In genomic region chr3:114043205-114043604, GRCh38 we compare ENCODE assay signal across 29 cellular contexts.
"Had no signal": no experiment of that assay in that cellular context is flagged by ENCODE, and none has a peak within 500 bp of the region (broad histone marks: within the 10 kb centered on the region; RNA-seq: fewer than 3 reads in every experiment).

No MANE protein-coding gene starts in this region.

- H2AFZ ChIP-seq: hepatocyte had no signal

- FAIRE-seq: colon, endometrium, pancreas had no signal

- H3K4me1 ChIP-seq: adrenal gland, body of pancreas, gastroesophageal sphincter, pancreas, prostate gland, stomach had no signal

- H3K27ac Mint-ChIP-seq: activated CD8-positive, alpha-beta T cell treated with anti-CD3 and anti-CD28 coated beads, Interleukin-2, amount 10 ng/mL, durations not matched to agents 7 days and 5 days; activated naive CD8-positive, alpha-beta T cell treated with anti-CD3 and anti-CD28 coated beads for 36 hours; nephron progenitor cell had no signal

- H3K4me1 Mint-ChIP-seq: activated naive CD8-positive, alpha-beta T cell treated with anti-CD3 and anti-CD28 coated beads for 36 hours; nephron progenitor cell had no signal

- H3K4me3 Mint-ChIP-seq: activated CD8-positive, alpha-beta T cell treated with anti-CD3 and anti-CD28 coated beads, Interleukin-2, amount 10 ng/mL, durations not matched to agents 7 days and 5 days; activated naive CD8-positive, alpha-beta T cell treated with anti-CD3 and anti-CD28 coated beads for 36 hours; nephron progenitor cell; stimulated activated naive B cell treated with anti-CD40 and anti-IgM and Interleukin-4, amounts not matched to agents 10 μg/mL and 1 μg/mL and 100 μg/mL, for 72 hours had no signal

- H3K27me3 ChIP-seq: adrenal gland, body of pancreas, gastroesophageal sphincter, hepatocyte, pancreas, stomach, thyroid gland had no signal

- H3K27me3 Mint-ChIP-seq: activated naive CD8-positive, alpha-beta T cell treated with anti-CD3 and anti-CD28 coated beads for 36 hours; stimulated activated naive B cell treated with anti-CD40 and anti-IgM and Interleukin-4, amounts not matched to agents 10 μg/mL and 1 μg/mL and 100 μg/mL, for 72 hours had no signal

- H3K36me3 ChIP-seq: pancreas, prostate gland had no signal

- ATAC-seq: activated CD8-positive, alpha-beta T cell treated with anti-CD3 and anti-CD28 coated beads, Interleukin-2, amount 10 ng/mL, durations not matched to agents 7 days and 5 days; body of pancreas; gastroesophageal sphincter; left cardiac atrium; left ventricle myocardium superior; pancreas; sciatic nerve; stimulated activated naive B cell treated with anti-CD40 and anti-IgM and Interleukin-4, amounts not matched to agents 10 μg/mL and 1 μg/mL and 100 μg/mL, for 72 hours had no signal

- H3K9me3 Mint-ChIP-seq: activated naive CD8-positive, alpha-beta T cell treated with anti-CD3 and anti-CD28 coated beads for 36 hours; nephron progenitor cell had no signal

- H3K27ac ChIP-seq: adrenal gland, body of pancreas, gastroesophageal sphincter, hepatocyte, pancreas, prostate gland, skin epidermis, stomach, thyroid gland had no signal

- H3K4me3 ChIP-seq: adrenal gland, body of pancreas, gastroesophageal sphincter, hepatocyte, pancreas, prostate gland, skin epidermis, stomach, thyroid gland had no signal

- DNase-seq: activated CD4-positive, alpha-beta T cell treated with anti-CD3 and anti-CD28 coated beads for 1 hour; activated CD4-positive, alpha-beta T cell treated with anti-CD3 and anti-CD28 coated beads, Interleukin-2, amount 50 U/mL, for 1 hour; activated CD8-positive, alpha-beta T cell treated with anti-CD3 and anti-CD28 coated beads, Interleukin-2, amount 10 ng/mL, durations not matched to agents 7 days and 5 days; activated effector memory CD4-positive, alpha-beta T cell treated with Interleukin-2 at 50 U/mL for 16 hours; activated naive CD4-positive, alpha-beta T cell treated with Interleukin-2 at 50 U/mL for 16 hours; activated naive CD8-positive, alpha-beta T cell treated with anti-CD3 and anti-CD28 coated beads for 36 hours; adrenal gland; aorta; body of pancreas; dermis blood vessel endothelial cell; effector CD8-positive, alpha-beta T cell; islet precursor cell; left cardiac atrium; left ventricle myocardium superior; nephron progenitor cell; pancreas; retina; stimulated activated CD4-positive, alpha-beta T cell treated with anti-CD3 and anti-CD28 coated beads, Interleukin-4, amount 100 ng/mL, for 24 hours; stimulated activated naive B cell treated with anti-CD40 and anti-IgM and Interleukin-4, amounts not matched to agents 10 μg/mL and 1 μg/mL and 100 μg/mL, for 72 hours; stomach; T-helper 2 cell; thyroid gland had no signal

- H3K9me3 ChIP-seq: adrenal gland, body of pancreas, gastroesophageal sphincter, pancreas, prostate gland, stomach, thyroid gland had no signal

- H3K4me2 ChIP-seq: hepatocyte had no signal

- H3K79me2 ChIP-seq: hepatocyte had no signal
